Comparison of ENCODE assay signal across 27 cellular contexts in genomic region chr7:16744518-16745250, GRCh38.
DNase-seq lines count a peak whose midpoint lies in the region; ATAC-seq and TF ChIP-seq lines count a peak whose summit lies in the region.
"Had no signal": no experiment of that assay in that cellular context is flagged by ENCODE, and none has a peak within 500 bp of the region (broad histone marks: within the 10 kb centered on the region; RNA-seq: fewer than 3 reads in every experiment).

No MANE protein-coding gene starts in this region.

- no peak; the same call in 1 of the 2 replicates for TF ChIP-seq CTCF in C4-2B (conservative IDR thresholded peaks at IDR 0.05)

- H3K27ac ChIP-seq in C4-2B (peak overlapping the region; percentile 26), HUES48 (ENCODE audit: low read depth, low read length) (peak overlapping the region; percentile 62)
- H3K27ac ChIP-seq: PC-9, sigmoid colon had no signal

- H3K9ac ChIP-seq in HUES48 (ENCODE audit: low read depth, low read length): no peak overlapping the region

- ATAC-seq in GM18502 (IDR thresholded peaks at IDR 0.05; ENCODE audit: poor library complexity, unreplicated experiment) (no peak), HG03025 (IDR thresholded peaks at IDR 0.05; ENCODE audit: low FRiP score, unreplicated experiment) (no peak)
- ATAC-seq: activated CD4-positive, CD25-positive, alpha-beta regulatory T cell treated with anti-CD3 and anti-CD28 coated beads, Interleukin-2, amount 50 U/mL, for 24 hours; activated CD8-positive, alpha-beta T cell treated with anti-CD3 and anti-CD28 coated beads for 36 hours; stimulated activated memory B cell treated with anti-CD40 and anti-IgM and Interleukin-4, amounts not matched to agents 10 μg/mL and 1 μg/mL and 100 μg/mL, for 72 hours had no signal

- no peak for TF ChIP-seq POLR2A in erythroblast (IDR thresholded peaks at IDR 0.05; ENCODE audit: low read length)

- DNase-seq in NOMO-1 treated with DMSO at 0.1 percent for 48 hours (lab: John Stamatoyannopoulos, UW; ENCODE audit: unreplicated experiment) (peak; percentile 38), erythroblast (lab: John Stamatoyannopoulos, UW) (peak; percentile 29 to 65), AG08395 (ENCODE audit: low spot score) (no peak), NCI-H446 (lab: John Stamatoyannopoulos, UW) (no peak)
- DNase-seq: ACHN; activated CD8-positive, alpha-beta T cell treated with anti-CD3 and anti-CD28 coated beads for 36 hours; activated T-cell treated with anti-CD3 and anti-CD28 coated beads for 4 hours; anterior cingulate cortex; DMS53; effector memory CD4-positive, alpha-beta T cell; H7; Kasumi-1; mammary epithelial cell; NCI-H1105 treated with DMSO at 0.1 percent for 48 hours; NCI-H2029; NCI-H526 treated with DMSO at 0.1 percent for 48 hours; PC-9; SHP77; sigmoid colon; stimulated activated CD4-positive, alpha-beta T cell treated with anti-CD3 and anti-CD28 coated beads, Interleukin-4, amount 100 ng/mL, for 4 hours; upper lobe of left lung had no signal

- no peaks in the 10 kb centered on the region for H3K27me3 ChIP-seq in HUES48 (ENCODE audit: control insufficient read depth, insufficient read depth, low read length)
- H3K27me3 ChIP-seq: sigmoid colon, upper lobe of left lung had no signal

- no peaks in the 10 kb centered on the region for H3K9me3 ChIP-seq in HUES48 (ENCODE audit: control insufficient read depth, insufficient read depth, low read length)
- H3K9me3 ChIP-seq: sigmoid colon, upper lobe of left lung had no signal

- H3K4me1 ChIP-seq in HUES48 (ENCODE audit: control insufficient read depth, insufficient read depth, low read length): peaks cover 22% of the 10 kb centered on the region

- no peaks in the 10 kb centered on the region for H3K36me3 ChIP-seq in HUES48 (ENCODE audit: control insufficient read depth, insufficient read depth, low read length)
- H3K36me3 ChIP-seq: sigmoid colon, upper lobe of left lung had no signal

- H3K4me3 ChIP-seq in HUES48 (ENCODE audit: low read depth, low read length): no peak overlapping the region
- H3K4me3 ChIP-seq: PC-9, sigmoid colon, upper lobe of left lung had no signal

Comparison
In these comparisons a context has a peak if more than half of its experiments do, and no peak if none do; other contexts are left out.
1. DNase-seq: peak in NOMO-1 treated with DMSO at 0.1 percent for 48 hours (single experiment) and erythroblast (2 of 2); none in AG08395 (single experiment) and NCI-H446 (0 of 2).